In genomic region chr1:94332952-94333351, GRCh38 we compare ENCODE assay signal across 12 cellular contexts.
DNase-seq lines count a peak whose midpoint lies in the region; ATAC-seq and TF ChIP-seq lines count a peak whose summit lies in the region.
"Had no signal": no experiment of that assay in that cellular context is flagged by ENCODE, and none has a peak within 500 bp of the region (broad histone marks: within the 10 kb centered on the region; RNA-seq: fewer than 3 reads in every experiment).

No MANE protein-coding gene starts in this region.

- ATAC-seq in GM21723 (IDR thresholded peaks at IDR 0.05; ENCODE audit: unreplicated experiment), result peak; percentile 57
- ATAC-seq: esophagus mucosa had no signal

- H3K27me3 ChIP-seq in tibial artery, result no peaks in the 10 kb centered on the region
- H3K27me3 ChIP-seq: adrenal gland had no signal

- intact Hi-C loops in tibial artery (cut with DNase I; ENCODE audit: low total_unique reads), result loop anchor here (2.0 to 5.0 kb wide), 2 partner anchors 96 to 286 kb away; partner anchors contain the start of gene ARHGAP29

- DNase-seq in GM12864 (ENCODE audit: low read depth) (peak; percentile 18), LHCN-M2 (ENCODE audit: low read depth) (peak; percentile 32), glomerular visceral epithelial cell (ENCODE audit: extremely low spot score) (peak; percentile 63), iPS-NIHi11 (ENCODE audit: low spot score) (no peak), tibial artery (no peak), NCI-H446 treated with DMSO at 0.1 percent for 48 hours (lab: John Stamatoyannopoulos, UW) (no peak)
- no peak for DNase-seq in activated naive CD4-positive, alpha-beta T cell treated with Interleukin-2 at 50 U/mL for 16 hours
- DNase-seq: activated CD4-positive, alpha-beta memory T cell treated with anti-CD3 and anti-CD28 coated beads for 36 hours; adrenal gland; NCI-H187 had no signal

- H3K36me3 ChIP-seq in tibial artery, result no peaks in the 10 kb centered on the region
- H3K36me3 ChIP-seq: adrenal gland had no signal

- H3K9me3 ChIP-seq in tibial artery, result no peaks in the 10 kb centered on the region
- H3K9me3 ChIP-seq: adrenal gland had no signal

- peaks cover 0 to 35% (median 15%) of the 10 kb centered on the region in 4 donors for H3K4me1 ChIP-seq in tibial artery
- H3K4me1 ChIP-seq: adrenal gland had no signal

- no peak for TF ChIP-seq CTCF in GM12864 (IDR thresholded peaks at IDR 0.05; ENCODE audit: low read depth, low read length, missing control alignments)
- no peak for TF ChIP-seq CTCF in tibial artery (IDR thresholded peaks at IDR 0.05)

- H3K4me3 ChIP-seq in GM12864 (ENCODE audit: low read depth, low read length), result no peak overlapping the region
- no peak overlapping the region for H3K4me3 ChIP-seq in tibial artery
- H3K4me3 ChIP-seq: adrenal gland had no signal

- H3K27ac ChIP-seq in tibial artery, result peak overlapping the region in 1 of 2 donors; percentile 73
- H3K27ac ChIP-seq: adrenal gland had no signal

Comparison
In these comparisons a context has a peak if more than half of its experiments do, and no peak if none do; other contexts are left out.
1. DNase-seq: peak in GM12864 (single experiment), LHCN-M2 (single experiment) and glomerular visceral epithelial cell (single experiment); none in iPS-NIHi11 (single experiment), tibial artery (0 of 2), NCI-H446 treated with DMSO at 0.1 percent for 48 hours (single experiment) and activated naive CD4-positive, alpha-beta T cell treated with Interleukin-2 at 50 U/mL for 16 hours (single experiment).